Comparison of ENCODE assay signal across 20 cellular contexts in genomic region chr2:219122197-219122965, GRCh38. TPM values are rescaled to one million over a fixed set of nuclear protein-coding genes. Genes with fewer than 3 reads are reported as not detected.
DNase-seq lines count a peak whose midpoint lies in the region; ATAC-seq and TF ChIP-seq lines count a peak whose summit lies in the region.
"Had no signal": no experiment of that assay in that cellular context is flagged by ENCODE, and none has a peak within 500 bp of the region (broad histone marks: within the 10 kb centered on the region; RNA-seq: fewer than 3 reads in every experiment).

No MANE protein-coding gene starts in this region.

- peak; percentile 67 for DNase-seq in COLO829 (ENCODE audit: low spot score)
- peak; percentile 28 for DNase-seq in SK-MEL-5 (ENCODE audit: low read depth, low spot score)
- DNase-seq in neuronal stem cell (ENCODE audit: low spot score), result no peak
- no peak for DNase-seq in GM20000 (ENCODE audit: low spot score)
- DNase-seq in naive thymus-derived CD8-positive, alpha-beta T cell, result no peak
- DNase-seq in stimulated activated CD4-positive, alpha-beta T cell treated with anti-CD3 and anti-CD28 coated beads, Interleukin-1b, Interleukin-23, amount 100 ng/mL, for 48 hours, result no peak
- DNase-seq: activated CD8-positive, alpha-beta memory T cell treated with anti-CD3 and anti-CD28 coated beads, Interleukin-2, amount 10 ng/mL, durations not matched to agents 7 days and 5 days; cortex of kidney; NCI-H146; NCI-H345; retina; SHP77; stimulated activated naive CD8-positive, alpha-beta T cell treated with anti-CD3 and anti-CD28 coated beads, Interleukin-15, Interleukin-2, amounts not matched to agents 100 U/mL and 50 U/mL, for 24 hours; T-helper 2 cell had no signal

- no peak overlapping the region for H3K4me2 ChIP-seq in neuronal stem cell (ENCODE audit: insufficient read depth, low read length, poor library complexity, severe bottlenecking)

- H3K36me3 Mint-ChIP-seq in naive thymus-derived CD8-positive, alpha-beta T cell, result peaks cover 0 to 24% (median 5%) of the 10 kb centered on the region in 3 donors
- H3K36me3 Mint-ChIP-seq: activated CD8-positive, alpha-beta memory T cell treated with anti-CD3 and anti-CD28 coated beads, Interleukin-2, amount 10 ng/mL, durations not matched to agents 7 days and 5 days had no signal

- no CpG with 5 or more reads among the region's 5 CpGs for WGBS in neuronal stem cell (ENCODE audit: extremely low coverage in 2 of 2, insufficient read length in 2 of 2, insufficient replicate concordance in 1 of 2), 2 donors

- peaks cover 19 to 33% (median 22%) of the 10 kb centered on the region in 4 donors for H3K4me1 Mint-ChIP-seq in naive thymus-derived CD8-positive, alpha-beta T cell

- H3K4me3 ChIP-seq in neuronal stem cell (ENCODE audit: low read length in 2 of 2), result no peak overlapping the region
- H3K4me3 ChIP-seq: gastroesophageal sphincter had no signal

- no peak overlapping the region for H3K9ac ChIP-seq in neuronal stem cell (ENCODE audit: low read depth, low read length, poor library complexity)

- no peak overlapping the region for H2AK5ac ChIP-seq in neuronal stem cell (ENCODE audit: low read depth, low read length)

- no peak overlapping the region for H2BK12ac ChIP-seq in neuronal stem cell (ENCODE audit: low read length)

- peak; percentile 51 for ATAC-seq in esophagus mucosa
- ATAC-seq in HG02798 (IDR thresholded peaks at IDR 0.05; ENCODE audit: poor library complexity, unreplicated experiment), result no peak
- ATAC-seq in naive thymus-derived CD8-positive, alpha-beta T cell, result no peak
- ATAC-seq: activated CD8-positive, alpha-beta memory T cell treated with anti-CD3 and anti-CD28 coated beads, Interleukin-2, amount 10 ng/mL, durations not matched to agents 7 days and 5 days; gastroesophageal sphincter; stimulated activated naive CD8-positive, alpha-beta T cell treated with anti-CD3 and anti-CD28 coated beads, Interleukin-15, Interleukin-2, amounts not matched to agents 100 U/mL and 50 U/mL, for 24 hours had no signal

- no peak overlapping the region for H4K91ac ChIP-seq in neuronal stem cell (ENCODE audit: low read depth, low read length, poor library complexity)

- H3K9me3 ChIP-seq in neuronal stem cell (replicated peaks in 1 of 2; ENCODE audit: control insufficient read depth in 2 of 2, insufficient read depth in 1 of 2, low read depth in 1 of 2, low read length in 2 of 2), result peaks cover 0 to 2% of the 10 kb centered on the region in 2 donors
- H3K9me3 ChIP-seq: gastroesophageal sphincter had no signal

- H2AFZ ChIP-seq in neuronal stem cell (ENCODE audit: low read length), result peak overlapping the region; percentile 50

- no peaks in the 10 kb centered on the region for H3K9me3 Mint-ChIP-seq in naive thymus-derived CD8-positive, alpha-beta T cell
- H3K9me3 Mint-ChIP-seq: neural crest cell had no signal

- H3K36me3 ChIP-seq in neuronal stem cell (replicated peaks in 1 of 2; ENCODE audit: control insufficient read depth in 2 of 2, insufficient read depth in 2 of 2, low read length in 2 of 2), result no peaks in the 10 kb centered on the region
- H3K36me3 ChIP-seq: gastroesophageal sphincter had no signal

- H2BK120ac ChIP-seq in neuronal stem cell (ENCODE audit: low read depth, low read length), result no peak overlapping the region

- H3K14ac ChIP-seq in neuronal stem cell (ENCODE audit: low read length), result no peak overlapping the region

- H3K23ac ChIP-seq in neuronal stem cell (ENCODE audit: low read depth, low read length, poor library complexity), result no peak overlapping the region

- H3K27ac ChIP-seq in neuronal stem cell (replicated peaks; ENCODE audit: low read length), result no peak overlapping the region
- H3K27ac ChIP-seq: epithelial cell of prostate, gastroesophageal sphincter had no signal

- H3K27me3 ChIP-seq in neuronal stem cell (ENCODE audit: control insufficient read depth in 3 of 3, insufficient read depth in 3 of 3, low read depth in 1 of 3, low read length in 3 of 3), result no peaks in the 10 kb centered on the region
- H3K27me3 ChIP-seq: gastroesophageal sphincter had no signal

- H3K4me3 Mint-ChIP-seq in naive thymus-derived CD8-positive, alpha-beta T cell, result no peak overlapping the region
- H3K4me3 Mint-ChIP-seq: activated CD8-positive, alpha-beta memory T cell treated with anti-CD3 and anti-CD28 coated beads, Interleukin-2, amount 10 ng/mL, durations not matched to agents 7 days and 5 days; neural crest cell had no signal

- H3K18ac ChIP-seq in neuronal stem cell (ENCODE audit: low read length), result no peak overlapping the region

- no peak overlapping the region for H4K8ac ChIP-seq in neuronal stem cell (ENCODE audit: low read depth, low read length)

- in situ Hi-C loops in SK-MEL-5 (cut with HindIII; ENCODE audit: low pct_unique_long_range_greater_than_20kb, low sequenced_read_pairs), result no loop called here

- H2BK15ac ChIP-seq in neuronal stem cell (ENCODE audit: low read length), result no peak overlapping the region

- H3K79me1 ChIP-seq in neuronal stem cell (ENCODE audit: low read depth, low read length), result no peaks in the 10 kb centered on the region

- peaks cover 5 to 14% of the 10 kb centered on the region in 2 donors for H3K4me1 ChIP-seq in neuronal stem cell (ENCODE audit: control insufficient read depth in 2 of 2, insufficient read depth in 1 of 2, low read depth in 1 of 2, low read length in 2 of 2)

- no peaks in the 10 kb centered on the region for H3K27me3 Mint-ChIP-seq in naive thymus-derived CD8-positive, alpha-beta T cell
- H3K27me3 Mint-ChIP-seq: activated CD8-positive, alpha-beta memory T cell treated with anti-CD3 and anti-CD28 coated beads, Interleukin-2, amount 10 ng/mL, durations not matched to agents 7 days and 5 days had no signal

- POLR2A ChIA-PET in naive thymus-derived CD8-positive, alpha-beta T cell (lab: Charles Lee), result no interaction called here

- H2BK5ac ChIP-seq in neuronal stem cell (ENCODE audit: low read length), result no peak overlapping the region

- H3K4ac ChIP-seq in neuronal stem cell (ENCODE audit: low read length), result no peak overlapping the region

- H3K27ac Mint-ChIP-seq in naive thymus-derived CD8-positive, alpha-beta T cell, result no peak overlapping the region
- H3K27ac Mint-ChIP-seq: activated CD8-positive, alpha-beta memory T cell treated with anti-CD3 and anti-CD28 coated beads, Interleukin-2, amount 10 ng/mL, durations not matched to agents 7 days and 5 days had no signal

- no peak for TF ChIP-seq CTCF in GM20000 (IDR thresholded peaks at IDR 0.05; ENCODE audit: extremely low read depth, missing control alignments)

RNA-seq across cellular contexts. Expression of gene NHEJ1, which starts 38.2 kb away (rescaled TPM):
- total RNA-seq in SK-MEL-5 (2014; rRNA removed; shearing (Covaris generic)), result 25.5 and 28.4 TPM in 2 replicates
- polyA plus RNA-seq in SK-MEL-5 (2015; cell fraction: cytosol; rRNA removed), result 14.5 and 16.5 TPM in 2 replicates
- 5.2 and 10.1 TPM in 2 replicates for polyA plus RNA-seq in SK-MEL-5 (2015; cell fraction: nucleus; rRNA removed)
- 8.9 TPM for total RNA-seq in esophagus mucosa
- polyA plus RNA-seq in neuronal stem cell (2013, experiment 1 of 2), result 13.9 TPM
- polyA plus RNA-seq in neuronal stem cell (2013, experiment 2 of 2), result 14.3 TPM
- 10 to 100 TPM; 17.0 to 20.1 TPM for total RNA-seq in naive thymus-derived CD8-positive, alpha-beta T cell
- 10 to 100 TPM; 16.6 to 29.1 (median 23.0) TPM for polyA plus RNA-seq in naive thymus-derived CD8-positive, alpha-beta T cell

RNA-seq across cellular contexts. Expression of gene SLC23A3, which starts 47.4 kb away (rescaled TPM):
- total RNA-seq in SK-MEL-5 (2014; rRNA removed; shearing (Covaris generic)), result 0.13 and 0.34 TPM in 2 replicates
- polyA plus RNA-seq in SK-MEL-5 (2015; cell fraction: cytosol; rRNA removed), result not detected in 2 replicates
- 3.1 and 4.6 TPM in 2 replicates for polyA plus RNA-seq in SK-MEL-5 (2015; cell fraction: nucleus; rRNA removed)
- 0.64 TPM for total RNA-seq in esophagus mucosa
- 0.06 TPM for polyA plus RNA-seq in neuronal stem cell (2013, experiment 1 of 2)
- polyA plus RNA-seq in neuronal stem cell (2013, experiment 2 of 2), result 0.11 TPM
- total RNA-seq in naive thymus-derived CD8-positive, alpha-beta T cell, result 1 to 10 TPM; 2.7 to 3.3 TPM
- polyA plus RNA-seq in naive thymus-derived CD8-positive, alpha-beta T cell, result not detected
- total RNA-seq: G401 had no signal

RNA-seq across cellular contexts. Expression of gene CNPPD1, which starts 54.3 kb away (rescaled TPM):
- total RNA-seq in SK-MEL-5 (2014; rRNA removed; shearing (Covaris generic)), result 42.6 and 46.4 TPM in 2 replicates
- 49.1 and 49.8 TPM in 2 replicates for polyA plus RNA-seq in SK-MEL-5 (2015; cell fraction: cytosol; rRNA removed)
- polyA plus RNA-seq in SK-MEL-5 (2015; cell fraction: nucleus; rRNA removed), result 91.9 and 107 TPM in 2 replicates
- 49.3 TPM for total RNA-seq in esophagus mucosa
- 15.6 TPM for polyA plus RNA-seq in neuronal stem cell (2013, experiment 1 of 2)
- polyA plus RNA-seq in neuronal stem cell (2013, experiment 2 of 2), result 14.9 TPM
- 10 to 100 TPM; 59.1 to 64.1 TPM for total RNA-seq in naive thymus-derived CD8-positive, alpha-beta T cell
- polyA plus RNA-seq in naive thymus-derived CD8-positive, alpha-beta T cell, result 10 to 100 TPM; 45.8 to 59.8 (median 50.4) TPM

RNA-seq across cellular contexts. Expression of gene RETREG2, which starts 55.7 kb away (rescaled TPM):
- 104 and 124 TPM in 2 replicates for total RNA-seq in SK-MEL-5 (2014; rRNA removed; shearing (Covaris generic))
- 127 and 158 TPM in 2 replicates for polyA plus RNA-seq in SK-MEL-5 (2015; cell fraction: cytosol; rRNA removed)
- 117 and 125 TPM in 2 replicates for polyA plus RNA-seq in SK-MEL-5 (2015; cell fraction: nucleus; rRNA removed)
- 41.6 TPM for total RNA-seq in esophagus mucosa
- polyA plus RNA-seq in neuronal stem cell (2013, experiment 1 of 2), result 37.4 TPM
- polyA plus RNA-seq in neuronal stem cell (2013, experiment 2 of 2), result 36.9 TPM
- 100 to 1,000 TPM; 110 to 113 TPM for total RNA-seq in naive thymus-derived CD8-positive, alpha-beta T cell
- polyA plus RNA-seq in naive thymus-derived CD8-positive, alpha-beta T cell, result 10 to 100 TPM; 52.0 to 64.3 (median 57.6) TPM

Comparison
In these comparisons a context has a peak if more than half of its experiments do, and no peak if none do; other contexts are left out.
1. DNase-seq: peak in COLO829 (single experiment) and SK-MEL-5 (single experiment); none in neuronal stem cell (single experiment), GM20000 (single experiment), naive thymus-derived CD8-positive, alpha-beta T cell (0 of 10) and stimulated activated CD4-positive, alpha-beta T cell treated with anti-CD3 and anti-CD28 coated beads, Interleukin-1b, Interleukin-23, amount 100 ng/mL, for 48 hours (single experiment).